Comparison of ENCODE assay signal across 9 cellular contexts in genomic region chr12:88993655-88994054, GRCh38.
A peak's percentile ranks its signal among the peaks of the same experiment; 100 is the strongest.
DNase-seq lines count a peak whose midpoint lies in the region; ATAC-seq, FAIRE-seq and TF ChIP-seq lines count a peak whose summit lies in the region.
"Had no signal": no experiment of that assay in that cellular context is flagged by ENCODE, and none has a peak within 500 bp of the region (broad histone marks: within the 10 kb centered on the region; RNA-seq: fewer than 3 reads in every experiment).

No MANE protein-coding gene starts in this region.

- no peak overlapping the region for H3K14ac ChIP-seq in H9 (ENCODE audit: insufficient read depth, low read length)

- WGBS in H9 (ENCODE audit: extremely low coverage, insufficient read length, low lambda C conversion rate), result no CpG with 5 or more reads among the region's 3 CpGs
- 25% methylated on average over 3 of the region's 3 CpGs for WGBS in GM12878 (ENCODE audit: insufficient coverage, insufficient replicate concordance, low lambda C conversion rate, missing lambda C conversion rate)

- POLR2A ChIA-PET in GM12878 (lab: Charles Lee), result interaction anchor here (0.8 kb wide), 1 partner anchor 42 kb away, joined by 3 read pairs; no protein-coding TSS in a partner anchor

- H2BK20ac ChIP-seq in H9 (ENCODE audit: low read depth, low read length, poor library complexity, severe bottlenecking), result no peak overlapping the region

- H3K56ac ChIP-seq in H9 (ENCODE audit: insufficient read length, low read depth, low read length), result no peak overlapping the region

- SMC1A ChIA-PET in GM12878 (lab: Charles Lee; ENCODE audit: uncharacterized antibody, unreplicated experiment), result interaction anchor here (0.6 to 2.5 kb wide), 9 partner anchors 8 to 839 kb away, joined by 3 to 14 read pairs (median 4); no protein-coding TSS in a partner anchor

- no peak for TF ChIP-seq EP300 in GM12878 (IDR thresholded peaks at IDR 0.05; ENCODE audit: borderline replicate concordance in 1 of 2, control insufficient read depth in 1 of 2, low read depth in 2 of 2, low read length in 2 of 2)

- H3K4me1 ChIP-seq in H9 (ENCODE audit: insufficient read depth, low read length) (no peaks in the 10 kb centered on the region; the same call in 1 of the 2 replicates), GM12878 (ENCODE audit: control insufficient read depth, insufficient read depth, low read length) (no peaks in the 10 kb centered on the region)

- intact Hi-C loops in GM12878 (cut with micrococcal nuclease; ENCODE audit: unreplicated experiment), result loop anchor here (1.0 to 5.0 kb wide), 3 partner anchors 361 to 882 kb away; no protein-coding TSS in a partner anchor

- no peaks in the 10 kb centered on the region for H3K79me1 ChIP-seq in H9 (ENCODE audit: insufficient read depth, low read depth, low read length, poor library complexity, severe bottlenecking)

- H3K36me3 Mint-ChIP-seq in H9 (ENCODE audit: insufficient read depth in 1 of 3, low read depth in 3 of 3), result no peaks in the 10 kb centered on the region

- no peak overlapping the region for H2AFZ ChIP-seq in H9 (ENCODE audit: low read length)
- no peak overlapping the region for H2AFZ ChIP-seq in GM12878 (ENCODE audit: control insufficient read depth, low read depth, low read length)

- no peaks in the 10 kb centered on the region for H3K27me3 Mint-ChIP-seq in H9 (ENCODE audit: low read depth)

- DNase-seq in H9, result no peak
- DNase-seq in NCI-H2107 treated with DMSO at 0.1 percent for 48 hours (lab: John Stamatoyannopoulos, UW; ENCODE audit: unreplicated experiment), result peak; percentile 76
- DNase-seq in GM12878 (ENCODE audit: low read depth, low spot score), result no peak
- DNase-seq in left kidney (ENCODE audit: low read depth, low spot score), result peak; percentile 67
- no peak for DNase-seq in activated CD4-positive, alpha-beta T cell treated with anti-CD3 and anti-CD28 coated beads for 1 hour
- no peak for DNase-seq in substantia nigra (lab: John Stamatoyannopoulos, UW)
- DNase-seq: left cardiac atrium had no signal

- H4K20me1 ChIP-seq in H9 (ENCODE audit: control insufficient read depth, insufficient read depth, insufficient read length), result no peaks in the 10 kb centered on the region
- no peaks in the 10 kb centered on the region for H4K20me1 ChIP-seq in GM12878 (ENCODE audit: control insufficient read depth, insufficient read depth)

- ATAC-seq in GM12878, result peak; percentile 75
- ATAC-seq in HG02759 (IDR thresholded peaks at IDR 0.05; ENCODE audit: unreplicated experiment), result no peak

- H3K36me3 ChIP-seq in GM12878 (ENCODE audit: control insufficient read depth in 2 of 2, insufficient read depth in 2 of 2, low read length in 1 of 2), result no peaks in the 10 kb centered on the region

- H3K4me2 ChIP-seq in H9 (ENCODE audit: insufficient read depth, insufficient read length, low read length) (no peak overlapping the region), GM12878 (ENCODE audit: control insufficient read depth, insufficient read depth) (no peak overlapping the region)

- H3K18ac ChIP-seq in H9 (ENCODE audit: insufficient read length, low read depth, low read length), result no peak overlapping the region

- H3K79me2 ChIP-seq in H9 (ENCODE audit: insufficient read depth, low read length), result no peaks in the 10 kb centered on the region
- no peaks in the 10 kb centered on the region for H3K79me2 ChIP-seq in GM12878 (ENCODE audit: control insufficient read depth, insufficient read depth, low read length)

- no peak overlapping the region for H4K8ac ChIP-seq in H9 (replicated peaks; ENCODE audit: insufficient read length, low read depth, low read length)

- H2BK15ac ChIP-seq in H9 (ENCODE audit: low read depth, low read length), result no peak overlapping the region

- FAIRE-seq in GM12878 (lab: Jason Lieb, UNC), result no peak

- no peak overlapping the region for H2AK5ac ChIP-seq in H9 (ENCODE audit: insufficient read length, low read length)

- H3K4ac ChIP-seq in H9 (ENCODE audit: low read depth, low read length), result no peak overlapping the region

- H3K4me1 Mint-ChIP-seq in H9, result peaks cover 9% of the 10 kb centered on the region in 2 experiments

- TF ChIP-seq POLR2A in GM12878 (IDR thresholded peaks at IDR 0.05; ENCODE audit: low read depth, low read length), result no peak

- H3K27ac Mint-ChIP-seq in H9, result no peak overlapping the region

- H4K5ac ChIP-seq in H9 (ENCODE audit: insufficient read length, low read depth, low read length), result no peak overlapping the region

- H3K9me3 ChIP-seq in H9 (ENCODE audit: control insufficient read depth, low read depth, low read length), result no peaks in the 10 kb centered on the region
- H3K9me3 ChIP-seq in GM12878 (replicated peaks; ENCODE audit: control insufficient read depth, insufficient read depth, low read length), result no peaks in the 10 kb centered on the region

- no peaks in the 10 kb centered on the region for H3K9me3 Mint-ChIP-seq in H9

- no peak overlapping the region for H3T11ph ChIP-seq in H9 (ENCODE audit: low read length)

- BruUV-seq in GM12878 (replicated peaks; lab: Mats Ljungman, UMichigan), result no TSS peak

- H3K4me3 ChIP-seq in GM12878, result no peak overlapping the region

- CTCF ChIA-PET in GM12878 (lab: Yijun Ruan, JAX), result interaction anchor here (0.6 to 2.7 kb wide), 16 partner anchors 12 to 885 kb away, joined by 3 to 15 read pairs (median 4); no protein-coding TSS in a partner anchor

- TF ChIP-seq CTCF in C4-2B (conservative IDR thresholded peaks at IDR 0.05), result peak; percentile 68
- TF ChIP-seq CTCF in H9 (conservative IDR thresholded peaks at IDR 0.05), result peak; percentile 81
- TF ChIP-seq CTCF in GM12878 (IDR thresholded peaks at IDR 0.05 in 2 of 3, conservative IDR thresholded peaks at IDR 0.05 in 1 of 3; ENCODE audit: control insufficient read depth in 2 of 3, extremely low read depth in 1 of 3, insufficient read depth in 1 of 3, low read depth in 3 of 3, low read length in 3 of 3), result peak; percentile 31 to 54 (median 37); a peak in 4 of 6 replicates

- no peak overlapping the region for H2BK12ac ChIP-seq in H9 (ENCODE audit: insufficient read length, low read depth, low read length)

- H2BK120ac ChIP-seq in H9 (ENCODE audit: low read depth, low read length, poor library complexity, severe bottlenecking), result no peak overlapping the region

- H3K23me2 ChIP-seq in H9 (ENCODE audit: insufficient read length, low read depth, low read length, poor library complexity, severe bottlenecking), result no peaks in the 10 kb centered on the region

- no peak overlapping the region for H3K4me3 Mint-ChIP-seq in H9

- H3K27ac ChIP-seq in C4-2B (no peak overlapping the region), H9 (ENCODE audit: insufficient read length, low read depth, low read length) (no peak overlapping the region), GM12878 (ENCODE audit: control insufficient read depth, insufficient read depth) (no peak overlapping the region), substantia nigra (ENCODE audit: low read depth, low read length, poor library complexity, severe bottlenecking) (no peak overlapping the region)

- H2BK5ac ChIP-seq in H9 (ENCODE audit: insufficient read length, low read length), result no peak overlapping the region

- in situ Hi-C loops in GM12878 (cut with MboI), result no loop called here

- H3K9ac ChIP-seq in H9 (ENCODE audit: extremely low read depth, insufficient read length, low read length) (no peak overlapping the region), GM12878 (ENCODE audit: control insufficient read depth, insufficient read depth, low read length) (no peak overlapping the region)

- H3K27me3 ChIP-seq in H9 (ENCODE audit: insufficient read depth, low read length), result no peaks in the 10 kb centered on the region
- no peaks in the 10 kb centered on the region for H3K27me3 ChIP-seq in GM12878 (replicated peaks in 1 of 2; ENCODE audit: control insufficient read depth in 2 of 2, insufficient read depth in 2 of 2, low read length in 1 of 2)

- peak; percentile 62 for TF ChIP-seq RAD21 in GM12878 (IDR thresholded peaks at IDR 0.05; ENCODE audit: insufficient read depth, low read depth, low read length)

- H4K91ac ChIP-seq in H9 (ENCODE audit: insufficient read length, low read depth, low read length), result no peak overlapping the region

- RAD21 ChIA-PET in GM12878 (lab: Charles Lee; ENCODE audit: unreplicated experiment), result interaction anchor here (0.8 to 1.7 kb wide), 4 partner anchors 192 to 882 kb away, joined by 3 to 6 read pairs (median 4); no protein-coding TSS in a partner anchor

- H3K23ac ChIP-seq in H9 (ENCODE audit: insufficient read length, low read depth, low read length), result no peak overlapping the region

TF ChIP-seq in GM12878, 131 proteins besides CTCF, POLR2A, EP300 and RAD21:
- TF ChIP-seq SMC3 (IDR thresholded peaks at IDR 0.05; ENCODE audit: borderline replicate concordance, low read length) (peak; percentile 60; the same call in 1 of the 2 replicates), ZNF384 (IDR thresholded peaks at IDR 0.05; ENCODE audit: borderline replicate concordance, low read depth, low read length) (no peak)

Comparison
In these comparisons a context has a peak if more than half of its experiments do, and no peak if none do; other contexts are left out.
1. DNase-seq: peak in NCI-H2107 treated with DMSO at 0.1 percent for 48 hours (single experiment) and left kidney (single experiment); none in H9 (single experiment), GM12878 (single experiment), activated CD4-positive, alpha-beta T cell treated with anti-CD3 and anti-CD28 coated beads for 1 hour (single experiment) and substantia nigra (0 of 49).
2. Peak in every context shown above with its lines, with median percentiles within 50 percentile points of each other: CTCF ChIP-seq.